Comparison of ENCODE assay signal across 8 cellular contexts in the genomic region with DNA sequence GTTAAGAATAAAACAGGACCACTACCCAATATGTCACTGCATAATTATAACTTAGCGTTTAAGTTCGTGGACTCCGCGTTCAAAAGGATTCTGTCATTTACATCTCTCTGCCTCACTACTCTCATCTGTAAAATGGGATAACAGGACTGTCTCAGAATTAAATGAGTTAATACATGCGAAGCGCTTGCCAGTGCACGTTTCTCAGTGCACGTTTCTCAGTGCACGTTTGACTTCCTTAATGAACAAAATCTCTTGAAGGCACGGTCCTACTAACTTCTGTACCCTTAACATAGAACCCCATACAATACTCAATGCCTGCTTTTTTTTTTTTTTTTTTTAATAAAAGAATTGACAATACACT. TPM values are rescaled to one million over a fixed set of nuclear protein-coding genes. Genes with fewer than 3 reads are reported as not detected.
A peak's percentile ranks its signal among the peaks of the same experiment; 100 is the strongest.
DNase-seq lines count a peak whose midpoint lies in the region; ATAC-seq and TF ChIP-seq lines count a peak whose summit lies in the region.

No MANE protein-coding gene starts in this region.

- no peaks in the 10 kb centered on the region for H3K36me3 ChIP-seq in mucosa of stomach (ENCODE audit: control insufficient read depth, insufficient read depth, low read length)

- POLR2A ChIA-PET in GM10248 (lab: Yijun Ruan, JAX): interaction anchor here (1.6 kb wide), 1 partner anchor 146 kb away, joined by 6 read pairs; a partner anchor contains a TSS

- H3K9ac ChIP-seq in mucosa of stomach (ENCODE audit: low read length): peak overlapping the region; percentile 95

- DNase-seq in GM10248 (ENCODE audit: extremely low spot score) (peak; percentile 17), M059J (ENCODE audit: low read depth) (peak; percentile 61), choroid plexus epithelial cell (ENCODE audit: low read depth) (no peak), NCI-H146 treated with DMSO at 0.1 percent for 48 hours (lab: John Stamatoyannopoulos, UW; ENCODE audit: unreplicated experiment) (no peak), hepatic stellate cell (ENCODE audit: low spot score) (no peak), dedifferentiated amniotic fluid mesenchymal stem cell (ENCODE audit: extremely low spot score) (no peak)

- TF ChIP-seq CTCF in GM10248 (IDR thresholded peaks at IDR 0.05; ENCODE audit: control extremely low read depth, extremely low read depth, low read depth, missing control alignments) (no peak), choroid plexus epithelial cell (conservative IDR thresholded peaks at IDR 0.05; ENCODE audit: low read depth, low read length) (no peak)

- no peaks in the 10 kb centered on the region for H3K27me3 ChIP-seq in mucosa of stomach (ENCODE audit: control insufficient read depth, insufficient read depth, low read length)

- H3K4me3 ChIP-seq in choroid plexus epithelial cell (ENCODE audit: low read depth, low read length) (peak overlapping the region; percentile 95), mucosa of stomach (ENCODE audit: low read length) (peak overlapping the region; percentile 86)

- H3K9me3 ChIP-seq in mucosa of stomach (ENCODE audit: control insufficient read depth, low read length): no peaks in the 10 kb centered on the region

- H3K4me1 ChIP-seq in mucosa of stomach (ENCODE audit: control insufficient read depth, insufficient read depth, low read length): peaks cover 11% of the 10 kb centered on the region

- ATAC-seq in GM21576 (IDR thresholded peaks at IDR 0.05; ENCODE audit: unreplicated experiment): peak; percentile 10

- CTCF ChIA-PET in GM10248 (lab: Yijun Ruan, JAX): interaction anchor here (0.8 to 4.8 kb wide), 3 partner anchors 11 to 53 kb away, joined by 3 to 28 read pairs (median 17); no protein-coding TSS in a partner anchor

RNA-seq across cellular contexts. Expression of a gene that starts 0.5 kb away (rescaled TPM):
- 27.9 and 37.7 TPM in 2 replicates for total RNA-seq in M059J (2014; rRNA removed; shearing (Covaris generic))

RNA-seq across cellular contexts. Expression of a gene that starts 0.7 kb away (rescaled TPM):
- 22.4 and 40.3 TPM in 2 replicates for total RNA-seq in M059J (2014; rRNA removed; shearing (Covaris generic))

RNA-seq across cellular contexts. Expression of a gene that starts 59.8 kb away (rescaled TPM):
- not detected in 2 replicates for total RNA-seq in M059J (2014; rRNA removed; shearing (Covaris generic))

Comparison
In these comparisons a context has a peak if more than half of its experiments do, and no peak if none do; other contexts are left out.
1. DNase-seq: peak in GM10248 (single experiment) and M059J (single experiment); none in choroid plexus epithelial cell (single experiment), NCI-H146 treated with DMSO at 0.1 percent for 48 hours (single experiment), hepatic stellate cell (single experiment) and dedifferentiated amniotic fluid mesenchymal stem cell (single experiment).